22 cellular contexts compared by ENCODE assay signal in the genomic region with DNA sequence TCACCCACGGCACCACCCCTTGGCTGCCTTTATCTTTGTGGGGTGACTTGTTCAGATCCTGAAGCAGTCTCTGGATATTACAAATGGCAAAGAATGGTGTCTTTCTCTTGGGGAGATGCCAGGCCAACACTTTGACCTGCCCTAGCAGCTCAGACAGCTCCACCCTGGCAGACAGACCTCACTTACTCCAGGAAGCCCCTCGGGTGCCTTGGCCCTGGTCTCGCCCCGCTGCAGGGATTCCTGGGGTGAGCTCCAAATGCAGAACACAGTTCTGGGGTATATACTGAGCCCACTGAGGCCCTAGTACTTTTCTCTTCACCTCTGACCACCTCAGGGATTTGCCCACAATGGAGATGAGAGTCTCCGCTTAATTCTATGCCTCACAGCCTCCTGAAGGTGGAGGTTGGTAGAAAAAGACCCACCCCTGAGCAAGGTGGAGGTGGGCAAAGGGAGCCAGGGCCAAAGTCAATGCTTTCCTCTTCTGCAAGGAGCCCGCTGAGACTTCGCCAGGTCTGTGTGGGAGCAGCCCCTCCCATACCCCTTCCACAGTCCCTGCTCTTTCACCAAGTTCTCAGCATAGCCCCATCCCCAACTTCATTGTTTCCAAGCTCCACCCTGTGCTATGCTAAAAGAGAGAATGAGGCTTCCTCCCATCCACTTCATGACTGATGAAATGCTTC. TPM values are rescaled to one million over a fixed set of nuclear protein-coding genes. Genes with fewer than 3 reads are reported as not detected.
DNase-seq lines count a peak whose midpoint lies in the region; ATAC-seq and TF ChIP-seq lines count a peak whose summit lies in the region.
"Had no signal": no experiment of that assay in that cellular context is flagged by ENCODE, and none has a peak within 500 bp of the region (broad histone marks: within the 10 kb centered on the region; RNA-seq: fewer than 3 reads in every experiment).

No MANE protein-coding gene starts in this region.

- TF ChIP-seq POLR2A in breast epithelium (IDR thresholded peaks at IDR 0.05) (no peak), uterus (IDR thresholded peaks at IDR 0.05) (no peak)

- H3K27ac ChIP-seq in breast epithelium (peak overlapping the region; percentile 82 to 88), uterus (peak overlapping the region; percentile 81 to 88)
- H3K27ac ChIP-seq: SJSA1 had no signal

- intact Hi-C loops in breast epithelium (cut with DNase I; ENCODE audit: low total_unique reads) = no loop called here
- intact Hi-C loops in MCF 10A (cut with micrococcal nuclease) = no loop called here
- intact Hi-C loops in uterus (cut with DNase I; ENCODE audit: low total_unique reads) = no loop called here

- H3K9me3 Mint-ChIP-seq in MCF 10A (ENCODE audit: unreplicated experiment) = no peaks in the 10 kb centered on the region
- H3K9me3 Mint-ChIP-seq in central memory CD8-positive, alpha-beta T cell = no peaks in the 10 kb centered on the region
- no peaks in the 10 kb centered on the region for H3K9me3 Mint-ChIP-seq in natural killer cell treated with Interleukin-12 subunit alpha and Interleukin-12 subunit beta and Interleukin-15 and Interleukin-18, amount 100 ng/mL, for 72 hours
- H3K9me3 Mint-ChIP-seq: activated B cell treated with CpG ODN at 0.5 μM for 24 hours; activated CD4-positive, alpha-beta memory T cell treated with anti-CD3 and anti-CD28 coated beads for 36 hours; activated naive CD8-positive, alpha-beta T cell treated with anti-CD3 and anti-CD28 coated beads for 36 hours; activated T-cell treated with anti-CD3 and anti-CD28 coated beads, Interleukin-2, amount 50 U/mL, for 4 hours had no signal

- no peaks in the 10 kb centered on the region for H3K27me3 Mint-ChIP-seq in MCF 10A (ENCODE audit: insufficient read depth, unreplicated experiment)
- no peaks in the 10 kb centered on the region for H3K27me3 Mint-ChIP-seq in central memory CD8-positive, alpha-beta T cell
- H3K27me3 Mint-ChIP-seq in natural killer cell treated with Interleukin-12 subunit alpha and Interleukin-12 subunit beta and Interleukin-15 and Interleukin-18, amount 100 ng/mL, for 72 hours = no peaks in the 10 kb centered on the region
- H3K27me3 Mint-ChIP-seq: activated B cell treated with CpG ODN at 0.5 μM for 24 hours; activated CD4-positive, alpha-beta memory T cell treated with anti-CD3 and anti-CD28 coated beads for 36 hours; activated naive CD8-positive, alpha-beta T cell treated with anti-CD3 and anti-CD28 coated beads for 36 hours had no signal

- no TSS peak for BruUV-seq in MCF 10A (replicated peaks; lab: Mats Ljungman, UMichigan)

- DNase-seq in breast epithelium (ENCODE audit: low spot score in 2 of 2) = no peak
- DNase-seq in MCF 10A (ENCODE audit: unreplicated experiment) = no peak
- no peak for DNase-seq in central memory CD8-positive, alpha-beta T cell (ENCODE audit: low spot score in 2 of 2)
- DNase-seq in natural killer cell treated with Interleukin-12 subunit alpha and Interleukin-12 subunit beta and Interleukin-15 and Interleukin-18, amount 100 ng/mL, for 72 hours (ENCODE audit: low spot score) = peak; percentile 47
- DNase-seq in uterus = no peak
- no peak for DNase-seq in HT-29 (ENCODE audit: low spot score)
- DNase-seq in OCI-M2 (lab: John Stamatoyannopoulos, UW; ENCODE audit: unreplicated experiment) = no peak
- DNase-seq: activated B cell treated with CpG ODN at 0.5 μM for 24 hours; activated CD4-positive, alpha-beta memory T cell treated with anti-CD3 and anti-CD28 coated beads for 36 hours; activated naive CD8-positive, alpha-beta T cell treated with anti-CD3 and anti-CD28 coated beads for 36 hours; activated T-cell treated with anti-CD3 and anti-CD28 coated beads, Interleukin-2, amount 50 U/mL, for 4 hours; DMS153; GF-D8; GOT3; MM.1S; NCI-H1694; NCI-H82; occipital lobe; retina had no signal

- no peaks in the 10 kb centered on the region for H3K4me1 ChIP-seq in breast epithelium
- H3K4me1 ChIP-seq in uterus = peaks cover 0 to 12% of the 10 kb centered on the region in 2 donors

- no peak overlapping the region for H3K4me3 Mint-ChIP-seq in MCF 10A (ENCODE audit: unreplicated experiment)
- H3K4me3 Mint-ChIP-seq in central memory CD8-positive, alpha-beta T cell = no peak overlapping the region
- H3K4me3 Mint-ChIP-seq in natural killer cell treated with Interleukin-12 subunit alpha and Interleukin-12 subunit beta and Interleukin-15 and Interleukin-18, amount 100 ng/mL, for 72 hours = no peak overlapping the region
- H3K4me3 Mint-ChIP-seq: activated B cell treated with CpG ODN at 0.5 μM for 24 hours; activated CD4-positive, alpha-beta memory T cell treated with anti-CD3 and anti-CD28 coated beads for 36 hours; activated naive CD8-positive, alpha-beta T cell treated with anti-CD3 and anti-CD28 coated beads for 36 hours; activated T-cell treated with anti-CD3 and anti-CD28 coated beads, Interleukin-2, amount 50 U/mL, for 4 hours had no signal

- POLR2A ChIA-PET in MCF 10A (lab: Yijun Ruan, JAX) = no interaction called here

- TF ChIP-seq CTCF in breast epithelium (IDR thresholded peaks at IDR 0.05) = no peak
- no peak for TF ChIP-seq CTCF in MCF 10A (IDR thresholded peaks at IDR 0.05; ENCODE audit: unreplicated experiment)
- no peak for TF ChIP-seq CTCF in uterus (IDR thresholded peaks at IDR 0.05)

- H3K36me3 Mint-ChIP-seq in MCF 10A (ENCODE audit: insufficient read depth, unreplicated experiment) = peaks cover 35% of the 10 kb centered on the region
- H3K36me3 Mint-ChIP-seq in central memory CD8-positive, alpha-beta T cell (ENCODE audit: insufficient read depth) = peaks cover 24% of the 10 kb centered on the region
- H3K36me3 Mint-ChIP-seq in natural killer cell treated with Interleukin-12 subunit alpha and Interleukin-12 subunit beta and Interleukin-15 and Interleukin-18, amount 100 ng/mL, for 72 hours = peaks cover 10% of the 10 kb centered on the region

- no peak overlapping the region for H3K27ac Mint-ChIP-seq in MCF 10A (ENCODE audit: low read depth, unreplicated experiment)
- H3K27ac Mint-ChIP-seq in central memory CD8-positive, alpha-beta T cell (ENCODE audit: low read depth) = peak overlapping the region; percentile 38
- peak overlapping the region; percentile 95 to 99 for H3K27ac Mint-ChIP-seq in natural killer cell treated with Interleukin-12 subunit alpha and Interleukin-12 subunit beta and Interleukin-15 and Interleukin-18, amount 100 ng/mL, for 72 hours
- H3K27ac Mint-ChIP-seq: activated B cell treated with CpG ODN at 0.5 μM for 24 hours; activated naive CD8-positive, alpha-beta T cell treated with anti-CD3 and anti-CD28 coated beads for 36 hours had no signal

- CTCF ChIA-PET in MCF 10A (lab: Yijun Ruan, JAX) = interaction anchor here (0.7 kb wide), 1 partner anchor 56 kb away, joined by 3 read pairs; no protein-coding TSS in a partner anchor

- peaks cover 41% of the 10 kb centered on the region for H3K4me1 Mint-ChIP-seq in MCF 10A (ENCODE audit: insufficient read depth, unreplicated experiment)
- peaks cover 5% of the 10 kb centered on the region for H3K4me1 Mint-ChIP-seq in central memory CD8-positive, alpha-beta T cell
- peaks cover 41 to 57% of the 10 kb centered on the region in 2 donors for H3K4me1 Mint-ChIP-seq in natural killer cell treated with Interleukin-12 subunit alpha and Interleukin-12 subunit beta and Interleukin-15 and Interleukin-18, amount 100 ng/mL, for 72 hours (ENCODE audit: low read depth in 2 of 2)
- H3K4me1 Mint-ChIP-seq: activated B cell treated with CpG ODN at 0.5 μM for 24 hours had no signal

- H3K4me3 ChIP-seq in breast epithelium (no peak overlapping the region), uterus (no peak overlapping the region)
- H3K4me3 ChIP-seq: SJSA1 had no signal

- H3K27me3 ChIP-seq in breast epithelium (no peaks in the 10 kb centered on the region), uterus (no peaks in the 10 kb centered on the region)
- H3K27me3 ChIP-seq: SJSA1 had no signal

- no peak for ATAC-seq in central memory CD8-positive, alpha-beta T cell (replicated peaks; ENCODE audit: extremely low read depth, poor library complexity, severe bottlenecking)
- no peak for ATAC-seq in natural killer cell treated with Interleukin-12 subunit alpha and Interleukin-12 subunit beta and Interleukin-15 and Interleukin-18, amount 100 ng/mL, for 72 hours
- no peak for ATAC-seq in HG03521 (IDR thresholded peaks at IDR 0.05; ENCODE audit: unreplicated experiment)
- ATAC-seq: activated T-cell treated with anti-CD3 and anti-CD28 coated beads, Interleukin-2, amount 50 U/mL, for 4 hours; left ventricle myocardium superior had no signal

- H3K36me3 ChIP-seq in breast epithelium (no peaks in the 10 kb centered on the region), uterus (no peaks in the 10 kb centered on the region)

- H3K9me3 ChIP-seq in breast epithelium = no peaks in the 10 kb centered on the region
- no peaks in the 10 kb centered on the region for H3K9me3 ChIP-seq in uterus
- H3K9me3 ChIP-seq: SJSA1 had no signal

RNA-seq across cellular contexts. Expression of a gene that starts 11.1 kb away (rescaled TPM):
- total RNA-seq in breast epithelium = 10 to 100 TPM; 17.6 to 36.2 (median 32.8) TPM
- total RNA-seq in MCF 10A (2022) = 12.3 and 15.3 TPM in 2 replicates
- total RNA-seq in natural killer cell treated with Interleukin-12 subunit alpha and Interleukin-12 subunit beta and Interleukin-15 and Interleukin-18, amount 100 ng/mL, for 72 hours = 10 to 100 TPM; 60.4 to 60.9 TPM
- total RNA-seq in uterus = 10 to 100 TPM; 11.8 to 53.3 (median 34.8) TPM
- total RNA-seq in HT-29 (2014; rRNA removed; shearing (Covaris generic)) = 140 and 158 TPM in 2 replicates

RNA-seq across cellular contexts. Expression of a gene that starts 40.6 kb away (rescaled TPM):
- total RNA-seq in breast epithelium = 10 to 100 TPM in 1 of 3 donors, 1 to 10 TPM in 2; 8.8 to 11.7 (median 9.6) TPM
- total RNA-seq in MCF 10A (2022) = 29.6 and 33.7 TPM in 2 replicates
- total RNA-seq in natural killer cell treated with Interleukin-12 subunit alpha and Interleukin-12 subunit beta and Interleukin-15 and Interleukin-18, amount 100 ng/mL, for 72 hours = 10 to 100 TPM; 32.8 to 46.7 TPM
- 10 to 100 TPM in 3 of 4 donors, 1 to 10 TPM in 1; 6.4 to 19.7 (median 13.0) TPM for total RNA-seq in uterus
- 51.0 and 63.2 TPM in 2 replicates for total RNA-seq in HT-29 (2014; rRNA removed; shearing (Covaris generic))
